Comparison of ENCODE assay signal across 1 cellular context in genomic region chr5:55146080-55146479, GRCh38.
TF ChIP-seq lines count a peak whose summit lies in the region.

No MANE protein-coding gene starts in this region.

TF ChIP-seq in K562, 482 proteins besides CTCF, POLR2A, EP300 and RAD21:
- no peak for TF ChIP-seq PTTG1 (tag; IDR thresholded peaks at IDR 0.05; ENCODE audit: low read depth)
- TF ChIP-seq PKNOX1 (IDR thresholded peaks at IDR 0.05) = peak; percentile 43
